Comparison of ENCODE assay signal across 1 cellular context in genomic region chr2:129757366-129757914, GRCh38.
TF ChIP-seq lines count a peak whose summit lies in the region.

No MANE protein-coding gene starts in this region.

TF ChIP-seq in H1, 55 proteins besides CTCF, POLR2A, EP300 and RAD21:
- TF ChIP-seq TCF12 (IDR thresholded peaks at IDR 0.05; ENCODE audit: low read depth, low read length): no peak
- TF ChIP-seq JUN (IDR thresholded peaks at IDR 0.05; ENCODE audit: low read depth, low read length): no peak
- TF ChIP-seq SP1 (IDR thresholded peaks at IDR 0.05; ENCODE audit: low read depth, low read length): no peak
- no peak for TF ChIP-seq EGR1 (IDR thresholded peaks at IDR 0.05; ENCODE audit: borderline replicate concordance, low read depth, low read length)
- no peak for TF ChIP-seq CHD1 (IDR thresholded peaks at IDR 0.05; ENCODE audit: low read depth, low read length)
- no peak for TF ChIP-seq SUZ12 (IDR thresholded peaks at IDR 0.05; ENCODE audit: low read length)
- TF ChIP-seq SIX5 (IDR thresholded peaks at IDR 0.05; ENCODE audit: low read depth, low read length): no peak
- TF ChIP-seq CBX5 (IDR thresholded peaks at IDR 0.05; ENCODE audit: low read depth, low read length): no peak
- TF ChIP-seq EZH2 (IDR thresholded peaks at IDR 0.05; ENCODE audit: low read depth, low read length, severe bottlenecking): no peak
